ENCODE assay signal across 9 cellular contexts in genomic region chr11:32435947-32436750, GRCh38. TPM values are rescaled to one million over a fixed set of nuclear protein-coding genes. Genes with fewer than 3 reads are reported as not detected.
A peak's percentile ranks its signal among the peaks of the same experiment; 100 is the strongest.
DNase-seq lines count a peak whose midpoint lies in the region; ATAC-seq and TF ChIP-seq lines count a peak whose summit lies in the region.
"Had no signal": no experiment of that assay in that cellular context is flagged by ENCODE, and none has a peak within 500 bp of the region (broad histone marks: within the 10 kb centered on the region; RNA-seq: fewer than 3 reads in every experiment).

No MANE protein-coding gene starts in this region.

- ATAC-seq in activated naive CD8-positive, alpha-beta T cell treated with anti-CD3 and anti-CD28 coated beads, Interleukin-2, amount 50 U/mL, for 24 hours: no peak
- no peak for ATAC-seq in HG02852 (IDR thresholded peaks at IDR 0.05; ENCODE audit: unreplicated experiment)
- no peak for ATAC-seq in HG02571 (IDR thresholded peaks at IDR 0.05; ENCODE audit: unreplicated experiment)
- no peak for ATAC-seq in body of pancreas

- dilution Hi-C loops in mammary epithelial cell (cut with HindIII; ENCODE audit: low sequenced_read_pairs): no loop called here

- H3K4me3 ChIP-seq in breast epithelium: peak overlapping the region in 2 of 3 donors; percentile 36 to 60
- no peak overlapping the region for H3K4me3 ChIP-seq in mammary epithelial cell (replicated peaks in 1 of 3; ENCODE audit: insufficient read depth in 1 of 3, low read depth in 2 of 3, low read length in 3 of 3)
- no peak overlapping the region for H3K4me3 ChIP-seq in tibial artery
- no peak overlapping the region for H3K4me3 ChIP-seq in body of pancreas

- H3K36me3 Mint-ChIP-seq in activated naive CD8-positive, alpha-beta T cell treated with anti-CD3 and anti-CD28 coated beads, Interleukin-2, amount 50 U/mL, for 24 hours (ENCODE audit: low read depth): no peaks in the 10 kb centered on the region

- H3K27ac Mint-ChIP-seq in activated naive CD8-positive, alpha-beta T cell treated with anti-CD3 and anti-CD28 coated beads, Interleukin-2, amount 50 U/mL, for 24 hours: no peak overlapping the region

- H3K79me2 ChIP-seq in mammary epithelial cell (ENCODE audit: insufficient read depth, low read length): no peaks in the 10 kb centered on the region

- no peak overlapping the region for H3K4me2 ChIP-seq in mammary epithelial cell (ENCODE audit: insufficient read depth, low read depth, low read length)

- no peaks in the 10 kb centered on the region for H3K36me3 ChIP-seq in breast epithelium
- no peaks in the 10 kb centered on the region for H3K36me3 ChIP-seq in mammary epithelial cell (ENCODE audit: insufficient read depth, low read length)
- no peaks in the 10 kb centered on the region for H3K36me3 ChIP-seq in tibial artery
- H3K36me3 ChIP-seq in body of pancreas (replicated peaks in 1 of 2; ENCODE audit: insufficient read depth in 1 of 2, low read depth in 2 of 2): no peaks in the 10 kb centered on the region
- H3K36me3 ChIP-seq: pancreas had no signal

- peaks cover 5 to 100% of the 10 kb centered on the region in 2 donors for H3K27me3 ChIP-seq in breast epithelium
- peaks cover 93% of the 10 kb centered on the region for H3K27me3 ChIP-seq in mammary epithelial cell (ENCODE audit: insufficient read depth, low read length)
- H3K27me3 ChIP-seq in tibial artery: peaks cover 0 to 96% of the 10 kb centered on the region in 2 donors
- peaks cover 0 to 30% of the 10 kb centered on the region in 2 donors for H3K27me3 ChIP-seq in body of pancreas

- intact Hi-C loops in breast epithelium (cut with DNase I; ENCODE audit: low total_unique reads) (no loop called here), mammary epithelial cell (cut with micrococcal nuclease) (no loop called here), tibial artery (cut with DNase I; ENCODE audit: low total_unique reads) (no loop called here), body of pancreas (cut with DNase I) (no loop called here)

- 9% methylated on average over 33 of the region's 42 CpGs for WGBS in mammary epithelial cell (ENCODE audit: low coverage, missing lambda C conversion rate)
- 2% methylated on average over 34 to 42 of the region's 42 CpGs for WGBS in body of pancreas, 2 donors

- H3K9me3 Mint-ChIP-seq in activated naive CD8-positive, alpha-beta T cell treated with anti-CD3 and anti-CD28 coated beads, Interleukin-2, amount 50 U/mL, for 24 hours: no peaks in the 10 kb centered on the region

- DNase-seq in breast epithelium (ENCODE audit: low spot score in 2 of 2) (no peak), mammary epithelial cell (no peak), kidney tubule cell (ENCODE audit: low spot score) (peak; percentile 28), tibial artery (no peak), body of pancreas (no peak)
- peak; percentile 6 for DNase-seq in activated naive CD8-positive, alpha-beta T cell treated with anti-CD3 and anti-CD28 coated beads, Interleukin-2, amount 50 U/mL, for 24 hours
- DNase-seq: pancreas had no signal

- no peaks in the 10 kb centered on the region for H3K9me3 ChIP-seq in breast epithelium
- peaks cover 3% of the 10 kb centered on the region for H3K9me3 ChIP-seq in mammary epithelial cell (replicated peaks; ENCODE audit: insufficient read depth, low read length)
- H3K9me3 ChIP-seq in tibial artery: no peaks in the 10 kb centered on the region
- no peaks in the 10 kb centered on the region for H3K9me3 ChIP-seq in body of pancreas
- H3K9me3 ChIP-seq: pancreas had no signal

- no peak overlapping the region for H3K4me3 Mint-ChIP-seq in activated naive CD8-positive, alpha-beta T cell treated with anti-CD3 and anti-CD28 coated beads, Interleukin-2, amount 50 U/mL, for 24 hours

- no peak for TF ChIP-seq POLR2A in breast epithelium (IDR thresholded peaks at IDR 0.05)
- TF ChIP-seq POLR2A in body of pancreas (IDR thresholded peaks at IDR 0.05): no peak

- H4K20me1 ChIP-seq in mammary epithelial cell (ENCODE audit: insufficient read depth, low read length): no peaks in the 10 kb centered on the region

- BruUV-seq in mammary epithelial cell (replicated peaks; lab: Mats Ljungman, UMichigan): no TSS peak

- peaks cover 34% of the 10 kb centered on the region for H3K4me1 Mint-ChIP-seq in activated naive CD8-positive, alpha-beta T cell treated with anti-CD3 and anti-CD28 coated beads, Interleukin-2, amount 50 U/mL, for 24 hours

- H3K4me1 ChIP-seq in breast epithelium: peaks cover 4 to 19% of the 10 kb centered on the region in 2 donors
- H3K4me1 ChIP-seq in mammary epithelial cell (ENCODE audit: insufficient read depth, low read length): peaks cover 5% of the 10 kb centered on the region
- peaks cover 0 to 62% (median 46%) of the 10 kb centered on the region in 4 donors for H3K4me1 ChIP-seq in tibial artery
- peaks cover 44% of the 10 kb centered on the region for H3K4me1 ChIP-seq in body of pancreas
- H3K4me1 ChIP-seq: pancreas had no signal

- TF ChIP-seq CTCF in breast epithelium (IDR thresholded peaks at IDR 0.05) (no peak), mammary epithelial cell (conservative IDR thresholded peaks at IDR 0.05 in 1 of 2, IDR thresholded peaks at IDR 0.05 in 1 of 2; ENCODE audit: extremely low read depth in 1 of 2, insufficient read depth in 1 of 2, low read depth in 1 of 2, low read length in 2 of 2) (no peak), tibial artery (IDR thresholded peaks at IDR 0.05) (no peak), body of pancreas (IDR thresholded peaks at IDR 0.05) (no peak)

- H3K27ac ChIP-seq in breast epithelium (no peak overlapping the region), mammary epithelial cell (ENCODE audit: insufficient read depth, low read depth, low read length) (no peak overlapping the region), tibial artery (no peak overlapping the region), body of pancreas (no peak overlapping the region)
- H3K27ac ChIP-seq: pancreas had no signal

- in situ Hi-C loops in mammary epithelial cell (cut with MboI; ENCODE audit: low sequenced_read_pairs in 2 of 2): no loop called here

- H2AFZ ChIP-seq in mammary epithelial cell (ENCODE audit: low read depth, low read length): no peak overlapping the region

- CTCF ChIA-PET in mammary epithelial cell (lab: Charles Lee; ENCODE audit: low non-redundant PET): no interaction called here

- H3K9ac ChIP-seq in mammary epithelial cell (ENCODE audit: insufficient read depth, low read length): no peak overlapping the region

- peaks cover 77% of the 10 kb centered on the region for H3K27me3 Mint-ChIP-seq in activated naive CD8-positive, alpha-beta T cell treated with anti-CD3 and anti-CD28 coated beads, Interleukin-2, amount 50 U/mL, for 24 hours

RNA-seq across cellular contexts. Expression of gene WT1, which starts 0.8 kb away (rescaled TPM):
- total RNA-seq in breast epithelium (10 to 100 TPM in 1 of 3 donors, under 1 TPM in 1, not detected in 1; 0.66 to 11.6 TPM), mammary epithelial cell (not detected), body of pancreas (1 to 10 TPM in 1 of 2 donors, under 1 TPM in 1; 0.99 to 1.0 TPM)
- polyA plus RNA-seq in mammary epithelial cell: not detected
- polyA minus RNA-seq in mammary epithelial cell: not detected

Comparison
In these comparisons a context has a peak if more than half of its experiments do, and no peak if none do; other contexts are left out.
1. H3K4me3 ChIP-seq: peak in breast epithelium (2 of 3); none in mammary epithelial cell (0 of 3), tibial artery (0 of 2) and body of pancreas (0 of 2).
2. DNase-seq: peak in activated naive CD8-positive, alpha-beta T cell treated with anti-CD3 and anti-CD28 coated beads, Interleukin-2, amount 50 U/mL, for 24 hours (single experiment) and kidney tubule cell (single experiment); none in breast epithelium (0 of 2), mammary epithelial cell (single experiment), tibial artery (0 of 2) and body of pancreas (0 of 4).